In the genomic region with DNA sequence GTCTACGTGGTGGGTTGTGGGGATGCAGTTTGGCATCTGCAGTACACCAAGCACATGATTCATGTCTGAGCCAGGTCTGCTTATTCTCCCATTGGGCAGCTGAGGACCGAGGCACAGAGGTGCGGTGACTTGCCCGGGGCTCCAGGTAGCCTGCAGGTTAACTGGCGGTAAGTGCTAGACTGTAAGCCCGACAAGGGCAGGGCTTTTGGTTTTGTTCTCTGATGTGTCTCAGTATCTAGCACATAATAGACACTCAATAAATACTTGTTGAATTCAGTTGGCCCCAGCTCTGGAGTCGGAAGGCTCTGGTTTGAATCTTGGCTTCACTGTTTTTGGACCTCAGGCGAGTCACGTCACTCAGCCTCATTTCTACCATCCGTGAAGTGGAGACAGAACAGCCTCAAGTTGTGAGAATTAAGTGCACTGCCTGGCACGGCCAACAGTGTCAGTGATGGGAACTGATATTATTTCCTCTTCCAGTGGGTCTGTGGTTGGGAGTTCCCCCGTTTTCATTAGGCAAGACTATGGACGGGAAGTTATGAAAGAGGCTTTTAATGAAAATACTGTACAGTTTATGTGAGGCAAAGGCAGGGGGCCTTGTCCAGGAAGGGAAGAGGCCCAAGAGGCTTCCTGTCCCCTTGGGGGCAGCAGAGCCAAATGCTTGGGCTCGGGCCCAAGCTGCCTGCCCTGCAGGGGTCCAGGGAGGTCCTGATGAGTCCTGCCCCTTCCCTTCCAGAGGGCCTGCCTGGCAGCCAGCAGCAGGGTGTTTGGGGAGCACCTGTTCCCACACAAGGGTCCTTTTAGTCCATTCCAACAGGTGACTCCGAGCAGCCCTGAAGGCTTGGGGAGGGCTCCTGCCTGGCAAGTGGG, we compare ENCODE assay signal across 9 cellular contexts. TPM values are rescaled to one million over a fixed set of nuclear protein-coding genes. Genes with fewer than 3 reads are reported as not detected.
DNase-seq lines count a peak whose midpoint lies in the region; ATAC-seq and TF ChIP-seq lines count a peak whose summit lies in the region.
"Had no signal": no experiment of that assay in that cellular context is flagged by ENCODE, and none has a peak within 500 bp of the region (broad histone marks: within the 10 kb centered on the region; RNA-seq: fewer than 3 reads in every experiment).

No MANE protein-coding gene starts in this region.

- H2AFZ ChIP-seq in Karpas-422 (ENCODE audit: low read length): no peak overlapping the region

- no peak for TF ChIP-seq CTCF in stomach (IDR thresholded peaks at IDR 0.05)

- ATAC-seq in Right ventricle myocardium inferior (peak; percentile 2), Right ventricle myocardium superior (ENCODE audit: poor library complexity) (no peak), SK-N-SH treated with all-trans-retinoic acid at 6 μM for 48 hours (no peak), GM19463 (IDR thresholded peaks at IDR 0.05; ENCODE audit: unreplicated experiment) (no peak)

- H3K9me2 ChIP-seq in Karpas-422 (replicated peaks; ENCODE audit: insufficient read depth, low read length): no peaks in the 10 kb centered on the region

- H3K27ac ChIP-seq in stomach: peak overlapping the region in 3 of 5 donors; percentile 19 to 88 (median 72)
- H3K27ac ChIP-seq in Karpas-422 (ENCODE audit: low read length): no peak overlapping the region
- H3K27ac ChIP-seq: uterus had no signal

- no peak overlapping the region for H3K9ac ChIP-seq in Karpas-422 (ENCODE audit: low read length)

- no peak for TF ChIP-seq EP300 in stomach (IDR thresholded peaks at IDR 0.05)

- peaks cover 23 to 39% (median 30%) of the 10 kb centered on the region in 4 donors for H3K36me3 ChIP-seq in stomach
- peaks cover 10% of the 10 kb centered on the region; the same call in 1 of the 2 replicates for H3K36me3 ChIP-seq in Karpas-422 (ENCODE audit: insufficient read depth, low read length)
- H3K36me3 ChIP-seq: uterus had no signal

- WGBS in stomach, 5 donors: 72 to 82% (median 79%) methylated on average over 14 to 15 of the region's 15 CpGs

- intact Hi-C loops in Right ventricle myocardium inferior (cut with DNase I) (no loop called here), Right ventricle myocardium superior (cut with DNase I) (no loop called here), stomach (cut with DNase I; ENCODE audit: low total_unique reads) (no loop called here)

- TF ChIP-seq POLR2A in stomach (IDR thresholded peaks at IDR 0.05): no peak

- peak; percentile 71 for DNase-seq in Right ventricle myocardium inferior (ENCODE audit: missing footprints)
- no peak for DNase-seq in Right ventricle myocardium superior
- DNase-seq in fibroblast of gingiva (ENCODE audit: low read depth): peak; percentile 68
- DNase-seq in stomach: no peak
- DNase-seq in ureter (ENCODE audit: low spot score): no peak
- no peak for DNase-seq in Karpas-422
- DNase-seq: uterus had no signal

- no peaks in the 10 kb centered on the region for H3K9me3 ChIP-seq in stomach
- H3K9me3 ChIP-seq in Karpas-422 (ENCODE audit: low read length): no peaks in the 10 kb centered on the region
- H3K9me3 ChIP-seq: uterus had no signal

- no peak overlapping the region for H3K4me2 ChIP-seq in Karpas-422 (ENCODE audit: low read depth, low read length, poor library complexity, severe bottlenecking)

- H3K4me3 ChIP-seq in stomach: peak overlapping the region in 3 of 4 donors; percentile 7 to 84 (median 27)
- no peak overlapping the region for H3K4me3 ChIP-seq in Karpas-422 (ENCODE audit: low read length)
- H3K4me3 ChIP-seq: uterus had no signal

- H3K4me1 ChIP-seq in stomach: peaks cover 45 to 86% (median 69%) of the 10 kb centered on the region in 4 donors
- peaks cover 45% of the 10 kb centered on the region for H3K4me1 ChIP-seq in Karpas-422 (ENCODE audit: low read length)

- H4K20me1 ChIP-seq in Karpas-422 (ENCODE audit: insufficient read depth, low read depth, low read length): peaks cover 22% of the 10 kb centered on the region

- no peaks in the 10 kb centered on the region for H3K27me3 ChIP-seq in stomach
- H3K27me3 ChIP-seq in Karpas-422 (ENCODE audit: low read length): no peaks in the 10 kb centered on the region
- H3K27me3 ChIP-seq: uterus had no signal

- H3K79me2 ChIP-seq in Karpas-422 (ENCODE audit: low read length): peaks cover 30% of the 10 kb centered on the region

TF ChIP-seq in SK-N-SH treated with all-trans-retinoic acid at 6 μM for 48 hours, 23 proteins besides CTCF, POLR2A, EP300 and RAD21:
- TF ChIP-seq, protein P1, sequence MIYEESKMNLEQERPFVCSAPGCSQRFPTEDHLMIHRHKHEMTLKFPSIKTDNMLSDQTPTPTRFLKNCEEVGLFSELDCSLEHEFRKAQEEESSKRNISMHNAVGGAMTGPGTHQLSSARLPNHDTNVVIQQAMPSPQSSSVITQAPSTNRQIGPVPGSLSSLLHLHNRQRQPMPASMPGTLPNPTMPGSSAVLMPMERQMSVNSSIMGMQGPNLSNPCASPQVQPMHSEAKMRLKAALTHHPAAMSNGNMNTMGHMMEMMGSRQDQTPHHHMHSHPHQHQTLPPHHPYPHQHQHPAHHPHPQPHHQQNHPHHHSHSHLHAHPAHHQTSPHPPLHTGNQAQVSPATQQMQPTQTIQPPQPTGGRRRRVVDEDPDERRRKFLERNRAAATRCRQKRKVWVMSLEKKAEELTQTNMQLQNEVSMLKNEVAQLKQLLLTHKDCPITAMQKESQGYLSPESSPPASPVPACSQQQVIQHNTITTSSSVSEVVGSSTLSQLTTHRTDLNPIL (CRISPR knock-in tag; IDR thresholded peaks at IDR 0.05; ENCODE audit: low read depth): 0 out of 2 replicates have a peak, but pooled peaks have one; percentile 38
- TF ChIP-seq, protein P2, sequence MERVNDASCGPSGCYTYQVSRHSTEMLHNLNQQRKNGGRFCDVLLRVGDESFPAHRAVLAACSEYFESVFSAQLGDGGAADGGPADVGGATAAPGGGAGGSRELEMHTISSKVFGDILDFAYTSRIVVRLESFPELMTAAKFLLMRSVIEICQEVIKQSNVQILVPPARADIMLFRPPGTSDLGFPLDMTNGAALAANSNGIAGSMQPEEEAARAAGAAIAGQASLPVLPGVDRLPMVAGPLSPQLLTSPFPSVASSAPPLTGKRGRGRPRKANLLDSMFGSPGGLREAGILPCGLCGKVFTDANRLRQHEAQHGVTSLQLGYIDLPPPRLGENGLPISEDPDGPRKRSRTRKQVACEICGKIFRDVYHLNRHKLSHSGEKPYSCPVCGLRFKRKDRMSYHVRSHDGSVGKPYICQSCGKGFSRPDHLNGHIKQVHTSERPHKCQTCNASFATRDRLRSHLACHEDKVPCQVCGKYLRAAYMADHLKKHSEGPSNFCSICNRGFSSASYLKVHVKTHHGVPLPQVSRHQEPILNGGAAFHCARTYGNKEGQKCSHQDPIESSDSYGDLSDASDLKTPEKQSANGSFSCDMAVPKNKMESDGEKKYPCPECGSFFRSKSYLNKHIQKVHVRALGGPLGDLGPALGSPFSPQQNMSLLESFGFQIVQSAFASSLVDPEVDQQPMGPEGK (CRISPR knock-in tag; IDR thresholded peaks at IDR 0.05; ENCODE audit: borderline replicate concordance): no peak

RNA-seq across cellular contexts. Expression of a gene that starts 3.3 kb away (rescaled TPM):
- total RNA-seq in Right ventricle myocardium inferior (34.1 TPM), Right ventricle myocardium superior (27.6 TPM), stomach (100 to 1,000 TPM in 3 of 5 donors, 10 to 100 TPM in 2; 82.4 to 201 (median 127) TPM), ureter (121 TPM)
- 100 to 1,000 TPM; 140 to 177 (median 171) TPM for polyA plus RNA-seq in stomach
- 112 and 189 TPM in 2 replicates for total RNA-seq in Karpas-422 (2014; rRNA removed; shearing (Covaris generic); ENCODE audit: low replicate concordance)

RNA-seq across cellular contexts. Expression of a gene that starts 3.4 kb away (rescaled TPM):
- 18.9 TPM for total RNA-seq in Right ventricle myocardium inferior
- total RNA-seq in Right ventricle myocardium superior: 21.2 TPM
- 10 to 100 TPM in 4 of 5 donors, 1 to 10 TPM in 1; 1.8 to 87.2 (median 12.3) TPM for total RNA-seq in stomach
- 10 to 100 TPM; 31.5 to 65.3 (median 33.7) TPM for polyA plus RNA-seq in stomach
- total RNA-seq in ureter: 14.9 TPM
- 11.4 and 30.2 TPM in 2 replicates for total RNA-seq in Karpas-422 (2014; rRNA removed; shearing (Covaris generic); ENCODE audit: low replicate concordance)

RNA-seq across cellular contexts. Expression of a gene that starts 4.8 kb away (rescaled TPM):
- total RNA-seq in Right ventricle myocardium inferior (2.0 TPM), Right ventricle myocardium superior (2.5 TPM), stomach (10 to 100 TPM in 4 of 5 donors, 1 to 10 TPM in 1; 6.8 to 86.9 (median 25.0) TPM), ureter (7.8 TPM)
- 10 to 100 TPM in 2 of 3 donors, 1 to 10 TPM in 1; 7.6 to 17.8 (median 15.0) TPM for polyA plus RNA-seq in stomach
- 12.6 and 18.3 TPM in 2 replicates for total RNA-seq in Karpas-422 (2014; rRNA removed; shearing (Covaris generic); ENCODE audit: low replicate concordance)

RNA-seq across cellular contexts. Expression of a gene that starts 44.6 kb away (rescaled TPM):
- total RNA-seq in Right ventricle myocardium inferior (72.3 TPM), Right ventricle myocardium superior (56.8 TPM), stomach (100 to 1,000 TPM in 3 of 5 donors, 10 to 100 TPM in 2; 73.5 to 621 (median 187) TPM), ureter (129 TPM)
- polyA plus RNA-seq in stomach: 100 to 1,000 TPM in 1 of 3 donors, 10 to 100 TPM in 2; 92.9 to 135 (median 98.0) TPM
- total RNA-seq in Karpas-422 (2014; rRNA removed; shearing (Covaris generic); ENCODE audit: low replicate concordance): 116 and 256 TPM in 2 replicates

RNA-seq across cellular contexts. Expression of a gene that starts 50.8 kb away (rescaled TPM):
- total RNA-seq in Right ventricle myocardium inferior (3.9 TPM), Right ventricle myocardium superior (2.4 TPM), stomach (100 to 1,000 TPM in 1 of 5 donors, 10 to 100 TPM in 1, 1 to 10 TPM in 2, not detected in 1; 4.2 to 100 (median 12.5) TPM), ureter (17.3 TPM)
- polyA plus RNA-seq in stomach: 10 to 100 TPM; 19.0 to 34.3 (median 26.9) TPM
- total RNA-seq in Karpas-422 (2014; rRNA removed; shearing (Covaris generic); ENCODE audit: low replicate concordance): 22.6 and 70.8 TPM in 2 replicates

Comparison
In these comparisons a context has a peak if more than half of its experiments do, and no peak if none do; other contexts are left out.
1. DNase-seq: peak in Right ventricle myocardium inferior (single experiment) and fibroblast of gingiva (single experiment); none in Right ventricle myocardium superior (single experiment), stomach (single experiment), ureter (single experiment) and Karpas-422 (single experiment).